ENCODE assay signal across 20 cellular contexts in genomic region chr22:30777589-30777988, GRCh38.
"Had no signal": no experiment of that assay in that cellular context is flagged by ENCODE, and none has a peak within 500 bp of the region (broad histone marks: within the 10 kb centered on the region; RNA-seq: fewer than 3 reads in every experiment).

No MANE protein-coding gene starts in this region.

- H3K4me3 ChIP-seq: dorsolateral prefrontal cortex, lung, neural progenitor cell, psoas muscle, right lobe of liver, testis had no signal

- DNase-seq: activated CD4-positive, alpha-beta T cell treated with anti-CD3 and anti-CD28 coated beads, Interleukin-2, amount 50 U/mL, for 48 hours; activated naive CD8-positive, alpha-beta T cell treated with anti-CD3 and anti-CD28 coated beads, Interleukin-2, amount 10 ng/mL, durations not matched to agents 7 days and 5 days; activated T-cell treated with anti-CD3 and anti-CD28 coated beads for 4 hours; brain microvascular endothelial cell; central memory CD4-positive, alpha-beta T cell; dorsolateral prefrontal cortex; foreskin melanocyte; glutamatergic neuron; hippocampal formation; islet precursor cell; midbrain; psoas muscle; right lobe of liver; stimulated activated CD4-positive, alpha-beta T cell treated with anti-CD3 and anti-CD28 coated beads, Interleukin-4, amount 100 ng/mL, for 4 hours; testis; WERI-Rb-1 had no signal

- ATAC-seq: left lobe of liver; right lobe of liver; stimulated activated memory B cell treated with anti-CD40 and anti-IgM and Interleukin-4, amounts not matched to agents 10 μg/mL and 1 μg/mL and 100 μg/mL, for 72 hours had no signal
